ENCODE assay signal across 12 cellular contexts in the genomic region with DNA sequence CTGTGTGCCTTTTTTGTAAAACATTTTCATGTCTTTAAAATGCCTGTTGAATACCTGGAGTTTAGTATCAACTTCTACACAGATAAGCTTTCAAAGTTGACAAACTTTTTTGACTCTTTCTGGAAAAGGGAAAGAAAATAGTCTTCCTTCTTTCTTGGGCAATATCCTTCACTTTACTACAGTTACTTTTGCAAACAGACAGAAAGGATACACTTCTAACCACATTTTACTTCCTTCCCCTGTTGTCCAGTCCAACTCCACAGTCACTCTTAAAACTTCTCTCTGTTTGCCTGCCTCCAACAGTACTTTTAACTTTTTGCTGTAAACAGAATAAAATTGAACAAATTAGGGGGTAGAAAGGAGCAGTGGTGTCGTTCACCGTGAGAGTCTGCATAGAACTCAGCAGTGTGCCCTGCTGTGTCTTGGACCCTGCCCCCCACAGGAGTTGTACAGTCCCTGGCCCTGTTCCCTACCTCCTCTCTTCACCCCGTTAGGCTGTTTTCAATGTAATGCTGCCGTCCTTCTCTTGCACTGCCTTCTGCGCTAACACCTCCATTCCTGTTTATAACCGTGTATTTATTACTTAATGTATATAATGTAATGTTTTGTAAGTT.
A peak's percentile ranks its signal among the peaks of the same experiment; 100 is the strongest.
DNase-seq lines count a peak whose midpoint lies in the region; ATAC-seq, FAIRE-seq and TF ChIP-seq lines count a peak whose summit lies in the region.
"Had no signal": no experiment of that assay in that cellular context is flagged by ENCODE, and none has a peak within 500 bp of the region (broad histone marks: within the 10 kb centered on the region; RNA-seq: fewer than 3 reads in every experiment).

No MANE protein-coding gene starts in this region.

- no peak overlapping the region for H3K4me3 ChIP-seq in right lobe of liver
- H3K4me3 ChIP-seq in HepG2 (replicated peaks in 1 of 3; ENCODE audit: insufficient read depth in 1 of 3, low read depth in 2 of 3, low read length in 3 of 3) = no peak overlapping the region
- H3K4me3 ChIP-seq in vagina = no peak overlapping the region
- H3K4me3 ChIP-seq: cardiac muscle cell had no signal

- in situ Hi-C loops in HepG2 (cut with HindIII; ENCODE audit: extremely low pct_ligation_motif_present, low pct_unique_long_range_greater_than_20kb) = no loop called here

- DNase-seq in right lobe of liver (no peak), HepG2 (ENCODE audit: low spot score) (no peak), vagina (ENCODE audit: extremely low spot score in 2 of 2) (no peak), Ammon's horn (ENCODE audit: low spot score) (no peak), T1000 (lab: John Stamatoyannopoulos, UW) (no peak)
- no peak for DNase-seq in T-helper 2 cell treated with Interferon-gamma antibody and Interleukin-4, amounts not matched to agents 5 μg/mL and 100 μg/mL, for 36 hours (ENCODE audit: low spot score)
- DNase-seq: NCI-H146 had no signal

- no peaks in the 10 kb centered on the region for H3K9me3 Mint-ChIP-seq in T-helper 2 cell treated with Interferon-gamma antibody and Interleukin-4, amounts not matched to agents 5 μg/mL and 100 μg/mL, for 36 hours

- no peak for TF ChIP-seq RAD21 in HepG2 (CRISPR knock-in tag; IDR thresholded peaks at IDR 0.05)

- no peaks in the 10 kb centered on the region for H3K27me3 ChIP-seq in right lobe of liver
- H3K27me3 ChIP-seq in HepG2 (ENCODE audit: control insufficient read depth in 1 of 2, insufficient read depth in 2 of 2, low read length in 2 of 2) = no peaks in the 10 kb centered on the region; a peak in 1 of 5 replicates
- H3K27me3 ChIP-seq in layer of hippocampus (ENCODE audit: control insufficient read depth, insufficient read depth, low read length) = no peaks in the 10 kb centered on the region
- no peaks in the 10 kb centered on the region for H3K27me3 ChIP-seq in vagina
- H3K27me3 ChIP-seq: cardiac muscle cell had no signal

- peaks cover 3% of the 10 kb centered on the region for H3K27me3 Mint-ChIP-seq in T-helper 2 cell treated with Interferon-gamma antibody and Interleukin-4, amounts not matched to agents 5 μg/mL and 100 μg/mL, for 36 hours (ENCODE audit: low read depth)

- H3K79me2 ChIP-seq in HepG2 (ENCODE audit: insufficient read depth, low read length) = no peaks in the 10 kb centered on the region

- POLR2A ChIA-PET in HepG2 (lab: Yijun Ruan, JAX) = no interaction called here

- no peaks in the 10 kb centered on the region for H3K4me1 ChIP-seq in right lobe of liver
- H3K4me1 ChIP-seq in HepG2 (ENCODE audit: insufficient read depth, low read length) = no peaks in the 10 kb centered on the region
- H3K4me1 ChIP-seq in vagina = peaks cover 26% of the 10 kb centered on the region

- no peaks in the 10 kb centered on the region for H3K9me3 ChIP-seq in right lobe of liver
- no peaks in the 10 kb centered on the region for H3K9me3 ChIP-seq in HepG2 (ENCODE audit: low read length)
- no peaks in the 10 kb centered on the region for H3K9me3 ChIP-seq in vagina

- H3K27ac ChIP-seq in right lobe of liver = peak overlapping the region in 2 of 3 donors; percentile 13 to 31
- no peak overlapping the region for H3K27ac ChIP-seq in HepG2 (ENCODE audit: extremely low read length, insufficient read depth, low read length)
- H3K27ac ChIP-seq in layer of hippocampus (ENCODE audit: low read depth, low read length) = peak overlapping the region; percentile 84
- peak overlapping the region; percentile 4 for H3K27ac ChIP-seq in vagina
- H3K27ac ChIP-seq: cardiac muscle cell had no signal

- ATAC-seq in right lobe of liver (peak; percentile 18 to 51 (median 45)), HepG2 (no peak), HG03571 (IDR thresholded peaks at IDR 0.05; ENCODE audit: unreplicated experiment) (no peak)

- H3K4me3 Mint-ChIP-seq in T-helper 2 cell treated with Interferon-gamma antibody and Interleukin-4, amounts not matched to agents 5 μg/mL and 100 μg/mL, for 36 hours = peak overlapping the region; percentile 52

- no peaks in the 10 kb centered on the region for H4K20me1 ChIP-seq in HepG2 (ENCODE audit: insufficient read depth, low read length)

- peak overlapping the region; percentile 76 for H3K27ac Mint-ChIP-seq in T-helper 2 cell treated with Interferon-gamma antibody and Interleukin-4, amounts not matched to agents 5 μg/mL and 100 μg/mL, for 36 hours

- BruUV-seq in HepG2 (replicated peaks; lab: Mats Ljungman, UMichigan) = no TSS peak

- TF ChIP-seq CTCF in right lobe of liver (IDR thresholded peaks at IDR 0.05) = no peak
- no peak for TF ChIP-seq CTCF in HepG2 (CRISPR knock-in tag; IDR thresholded peaks at IDR 0.05)
- no peak for TF ChIP-seq CTCF in vagina (IDR thresholded peaks at IDR 0.05)

- TF ChIP-seq POLR2A in right lobe of liver (IDR thresholded peaks at IDR 0.05) = no peak
- no peak for TF ChIP-seq POLR2A in HepG2 (IDR thresholded peaks at IDR 0.05; ENCODE audit: insufficient read depth in 1 of 2, low read depth in 2 of 2, low read length in 2 of 2)
- TF ChIP-seq POLR2A in vagina (IDR thresholded peaks at IDR 0.05) = no peak

- H3K9ac ChIP-seq in HepG2 (ENCODE audit: insufficient read depth, low read depth, low read length) = no peak overlapping the region

- CTCF ChIA-PET in HepG2 (lab: Yijun Ruan, JAX; ENCODE audit: low intra/inter-chr PET ratio, low total read pairs) = no interaction called here

- TF ChIP-seq EP300 in HepG2 (IDR thresholded peaks at IDR 0.05; ENCODE audit: low read depth in 2 of 2, low read length in 2 of 2) (no peak), HepG2 (CRISPR knock-in tag; IDR thresholded peaks at IDR 0.05; ENCODE audit: borderline replicate concordance) (no peak)

- H3K36me3 ChIP-seq in right lobe of liver (peaks cover 0 to 5% (median 0%) of the 10 kb centered on the region in 4 donors), HepG2 (replicated peaks in 1 of 2; ENCODE audit: control insufficient read depth in 1 of 2, insufficient read depth in 2 of 2, low read length in 2 of 2) (no peaks in the 10 kb centered on the region), vagina (peaks cover 0 to 5% of the 10 kb centered on the region in 2 donors)
- H3K36me3 ChIP-seq: cardiac muscle cell had no signal

- peaks cover 49% of the 10 kb centered on the region for H3K36me3 Mint-ChIP-seq in T-helper 2 cell treated with Interferon-gamma antibody and Interleukin-4, amounts not matched to agents 5 μg/mL and 100 μg/mL, for 36 hours (ENCODE audit: low read depth)

- H3K4me1 Mint-ChIP-seq in T-helper 2 cell treated with Interferon-gamma antibody and Interleukin-4, amounts not matched to agents 5 μg/mL and 100 μg/mL, for 36 hours (ENCODE audit: low read depth) = peaks cover 51% of the 10 kb centered on the region

- H2AFZ ChIP-seq in HepG2 (ENCODE audit: low read length) = no peak overlapping the region

- intact Hi-C loops in right lobe of liver (cut with DNase I) (no loop called here), HepG2 (cut with micrococcal nuclease; ENCODE audit: unreplicated experiment) (no loop called here), vagina (cut with DNase I) (loop anchor here (5.0 kb wide), 1 partner anchor 1464 kb away; no protein-coding TSS in a partner anchor)

- H3K4me2 ChIP-seq in HepG2 (ENCODE audit: low read depth, low read length) = no peak overlapping the region

- WGBS in right lobe of liver (ENCODE audit: insufficient coverage, low coverage, low lambda C conversion rate, missing lambda C conversion rate) = 74% methylated on average over 6 of the region's 6 CpGs
- WGBS in HepG2 (ENCODE audit: low lambda C conversion rate) = 12% methylated on average over 6 of the region's 6 CpGs

- FAIRE-seq in HepG2 (lab: Jason Lieb, UNC) = no peak
- FAIRE-seq: frontal cortex, RCC 7860 had no signal

TF ChIP-seq in HepG2, 621 proteins besides CTCF, POLR2A, EP300 and RAD21:
- TF ChIP-seq ZFP62 (CRISPR knock-in tag; IDR thresholded peaks at IDR 0.05) (no peak), ZNF24 (IDR thresholded peaks at IDR 0.05) (no peak)
- TF ChIP-seq, protein P1, sequence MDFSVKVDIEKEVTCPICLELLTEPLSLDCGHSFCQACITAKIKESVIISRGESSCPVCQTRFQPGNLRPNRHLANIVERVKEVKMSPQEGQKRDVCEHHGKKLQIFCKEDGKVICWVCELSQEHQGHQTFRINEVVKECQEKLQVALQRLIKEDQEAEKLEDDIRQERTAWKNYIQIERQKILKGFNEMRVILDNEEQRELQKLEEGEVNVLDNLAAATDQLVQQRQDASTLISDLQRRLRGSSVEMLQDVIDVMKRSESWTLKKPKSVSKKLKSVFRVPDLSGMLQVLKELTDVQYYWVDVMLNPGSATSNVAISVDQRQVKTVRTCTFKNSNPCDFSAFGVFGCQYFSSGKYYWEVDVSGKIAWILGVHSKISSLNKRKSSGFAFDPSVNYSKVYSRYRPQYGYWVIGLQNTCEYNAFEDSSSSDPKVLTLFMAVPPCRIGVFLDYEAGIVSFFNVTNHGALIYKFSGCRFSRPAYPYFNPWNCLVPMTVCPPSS (IDR thresholded peaks at IDR 0.05) = no peak

Comparison
In these comparisons a context has a peak if more than half of its experiments do, and no peak if none do; other contexts are left out.
1. ATAC-seq: peak in right lobe of liver (4 of 4); none in HepG2 (single experiment) and HG03571 (single experiment).